In genomic region chr3:157089455-157090221, GRCh38 we compare ENCODE assay signal across 1 cellular context.
TF ChIP-seq lines count a peak whose summit lies in the region.

No MANE protein-coding gene starts in this region.

TF ChIP-seq in HCT116, 20 proteins besides CTCF, POLR2A, EP300 and RAD21 (continued from another document):
- TF ChIP-seq YY1 (IDR thresholded peaks at IDR 0.05; ENCODE audit: extremely low read depth, insufficient replicate concordance, low read depth, low read length): no peak
- no peak for TF ChIP-seq MAX (IDR thresholded peaks at IDR 0.05)
- TF ChIP-seq CBX3 (IDR thresholded peaks at IDR 0.05; ENCODE audit: low read depth): no peak
- no peak for TF ChIP-seq TCF7L2 (IDR thresholded peaks at IDR 0.05; ENCODE audit: borderline replicate concordance, extremely low read depth, insufficient read depth, insufficient read length)
- TF ChIP-seq EZH2phosphoT487 (IDR thresholded peaks at IDR 0.05; ENCODE audit: borderline replicate concordance): no peak
- no peak for TF ChIP-seq ATF3 (IDR thresholded peaks at IDR 0.05)
- no peak for TF ChIP-seq SRF (IDR thresholded peaks at IDR 0.05; ENCODE audit: low read depth)
- no peak for TF ChIP-seq ZBTB33 (IDR thresholded peaks at IDR 0.05; ENCODE audit: extremely low read depth, insufficient replicate concordance, low read length)
- no peak for TF ChIP-seq EZH2 (IDR thresholded peaks at IDR 0.05)
- TF ChIP-seq FOSL1 (IDR thresholded peaks at IDR 0.05; ENCODE audit: low read depth): no peak
- no peak for TF ChIP-seq JUND (IDR thresholded peaks at IDR 0.05)
- no peak for TF ChIP-seq POLR2AphosphoS5 (IDR thresholded peaks at IDR 0.05; ENCODE audit: low read depth, low read length)
